Comparison of ENCODE assay signal across 1 cellular context in the genomic region with DNA sequence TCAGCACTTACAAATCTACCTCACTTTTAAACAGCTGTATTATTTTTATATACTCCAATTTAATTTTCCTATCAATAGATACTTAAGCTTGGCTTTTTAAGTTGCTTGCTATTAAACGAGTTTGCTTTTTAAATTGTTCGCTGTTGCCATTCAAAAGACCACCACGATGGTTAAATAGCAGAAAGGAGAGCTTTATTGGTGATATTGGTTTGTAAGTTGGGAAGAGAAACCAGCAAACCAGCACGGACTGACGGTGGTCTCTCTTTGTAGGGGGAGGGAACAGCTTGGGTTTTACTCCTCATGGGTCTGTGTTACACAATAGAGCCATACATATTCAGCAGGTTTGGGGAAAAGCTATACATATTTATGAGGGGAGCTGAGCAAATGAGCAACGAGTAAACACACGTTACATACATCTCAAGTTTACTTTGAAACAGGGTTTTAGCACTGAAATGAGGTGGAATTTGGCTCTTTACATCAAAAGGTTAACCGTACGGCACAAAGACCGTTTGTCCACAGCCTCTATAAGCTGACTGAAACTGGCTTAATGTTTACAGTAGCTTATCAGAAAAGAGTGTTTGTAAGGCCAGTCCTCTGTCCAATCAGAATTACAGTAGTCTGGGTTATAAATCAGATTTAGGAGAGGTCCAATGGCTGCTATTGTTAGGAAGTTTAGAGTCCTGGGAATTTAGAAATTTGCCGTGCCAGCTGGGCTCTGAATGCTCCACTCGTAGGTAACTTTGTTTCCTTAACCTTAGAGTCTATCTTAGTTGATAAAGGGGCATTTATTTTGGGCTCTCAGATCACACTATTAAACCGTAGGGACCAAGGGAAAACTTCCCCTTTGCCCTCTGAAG.
A peak's percentile ranks its signal among the peaks of the same experiment; 100 is the strongest.
TF ChIP-seq lines count a peak whose summit lies in the region.

No MANE protein-coding gene starts in this region.

TF ChIP-seq in HepG2, 621 proteins besides CTCF, POLR2A, EP300 and RAD21 (continued from another document and continues in another):
- TF ChIP-seq, protein P1, sequence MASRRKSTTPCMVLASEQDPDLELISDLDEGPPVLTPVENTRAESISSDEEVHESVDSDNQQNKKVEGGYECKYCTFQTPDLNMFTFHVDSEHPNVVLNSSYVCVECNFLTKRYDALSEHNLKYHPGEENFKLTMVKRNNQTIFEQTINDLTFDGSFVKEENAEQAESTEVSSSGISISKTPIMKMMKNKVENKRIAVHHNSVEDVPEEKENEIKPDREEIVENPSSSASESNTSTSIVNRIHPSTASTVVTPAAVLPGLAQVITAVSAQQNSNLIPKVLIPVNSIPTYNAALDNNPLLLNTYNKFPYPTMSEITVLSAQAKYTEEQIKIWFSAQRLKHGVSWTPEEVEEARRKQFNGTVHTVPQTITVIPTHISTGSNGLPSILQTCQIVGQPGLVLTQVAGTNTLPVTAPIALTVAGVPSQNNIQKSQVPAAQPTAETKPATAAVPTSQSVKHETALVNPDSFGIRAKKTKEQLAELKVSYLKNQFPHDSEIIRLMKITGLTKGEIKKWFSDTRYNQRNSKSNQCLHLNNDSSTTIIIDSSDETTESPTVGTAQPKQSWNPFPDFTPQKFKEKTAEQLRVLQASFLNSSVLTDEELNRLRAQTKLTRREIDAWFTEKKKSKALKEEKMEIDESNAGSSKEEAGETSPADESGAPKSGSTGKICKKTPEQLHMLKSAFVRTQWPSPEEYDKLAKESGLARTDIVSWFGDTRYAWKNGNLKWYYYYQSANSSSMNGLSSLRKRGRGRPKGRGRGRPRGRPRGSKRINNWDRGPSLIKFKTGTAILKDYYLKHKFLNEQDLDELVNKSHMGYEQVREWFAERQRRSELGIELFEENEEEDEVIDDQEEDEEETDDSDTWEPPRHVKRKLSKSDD (CRISPR knock-in tag; IDR thresholded peaks at IDR 0.05; ENCODE audit: low read depth): peak; percentile 97
- TF ChIP-seq GFI1 (CRISPR knock-in tag; IDR thresholded peaks at IDR 0.05; ENCODE audit: borderline replicate concordance): peak; percentile 96
- peak; percentile 48; the same call in 1 of the 2 replicates for TF ChIP-seq MXD4 (CRISPR knock-in tag; IDR thresholded peaks at IDR 0.05)
- peak; percentile 100 for TF ChIP-seq FOXP1 (IDR thresholded peaks at IDR 0.05)
- peak; percentile 100 for TF ChIP-seq FOXP1 (CRISPR knock-in tag; IDR thresholded peaks at IDR 0.05)
- no peak for TF ChIP-seq ARHGAP35 (CRISPR knock-in tag; IDR thresholded peaks at IDR 0.05; ENCODE audit: borderline replicate concordance)
- TF ChIP-seq ZNF598 (CRISPR knock-in tag; IDR thresholded peaks at IDR 0.05; ENCODE audit: borderline replicate concordance): peak; percentile 16; the same call in 1 of the 2 replicates
- TF ChIP-seq, protein P2, sequence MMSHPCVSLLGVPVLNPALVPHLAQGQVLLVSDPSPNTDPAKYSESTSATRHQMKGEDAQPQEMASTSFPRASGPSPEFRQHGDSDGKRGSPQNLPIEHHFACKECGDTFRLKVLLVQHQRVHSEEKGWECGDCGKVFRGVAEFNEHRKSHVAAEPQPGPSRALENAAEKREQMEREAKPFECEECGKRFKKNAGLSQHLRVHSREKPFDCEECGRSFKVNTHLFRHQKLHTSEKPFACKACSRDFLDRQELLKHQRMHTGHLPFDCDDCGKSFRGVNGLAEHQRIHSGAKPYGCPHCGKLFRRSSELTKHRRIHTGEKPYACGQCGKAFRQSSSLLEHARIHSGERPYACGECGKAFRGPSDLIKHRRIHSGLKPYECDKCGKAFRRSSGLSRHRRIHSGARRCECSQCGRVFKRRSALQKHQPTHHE (CRISPR knock-in tag; IDR thresholded peaks at IDR 0.05; ENCODE audit: borderline replicate concordance): peak; percentile 68; the same call in 1 of the 2 replicates
- TF ChIP-seq, protein P3, sequence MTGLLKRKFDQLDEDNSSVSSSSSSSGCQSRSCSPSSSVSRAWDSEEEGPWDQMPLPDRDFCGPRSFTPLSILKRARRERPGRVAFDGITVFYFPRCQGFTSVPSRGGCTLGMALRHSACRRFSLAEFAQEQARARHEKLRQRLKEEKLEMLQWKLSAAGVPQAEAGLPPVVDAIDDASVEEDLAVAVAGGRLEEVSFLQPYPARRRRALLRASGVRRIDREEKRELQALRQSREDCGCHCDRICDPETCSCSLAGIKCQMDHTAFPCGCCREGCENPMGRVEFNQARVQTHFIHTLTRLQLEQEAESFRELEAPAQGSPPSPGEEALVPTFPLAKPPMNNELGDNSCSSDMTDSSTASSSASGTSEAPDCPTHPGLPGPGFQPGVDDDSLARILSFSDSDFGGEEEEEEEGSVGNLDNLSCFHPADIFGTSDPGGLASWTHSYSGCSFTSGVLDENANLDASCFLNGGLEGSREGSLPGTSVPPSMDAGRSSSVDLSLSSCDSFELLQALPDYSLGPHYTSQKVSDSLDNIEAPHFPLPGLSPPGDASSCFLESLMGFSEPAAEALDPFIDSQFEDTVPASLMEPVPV (CRISPR knock-in tag; IDR thresholded peaks at IDR 0.05): no peak
- no peak for TF ChIP-seq HNRNPH1 (optimal IDR thresholded peaks at IDR 0.05; ENCODE audit: low read depth, low read length)
- no peak for TF ChIP-seq ZNF501 (CRISPR knock-in tag; IDR thresholded peaks at IDR 0.05)
- peak; percentile 98 for TF ChIP-seq HMG20B (CRISPR knock-in tag; conservative IDR thresholded peaks at IDR 0.05)
- TF ChIP-seq HOXA3 (CRISPR knock-in tag; IDR thresholded peaks at IDR 0.05): peak; percentile 74; the same call in 1 of the 2 replicates
- TF ChIP-seq, protein P4, sequence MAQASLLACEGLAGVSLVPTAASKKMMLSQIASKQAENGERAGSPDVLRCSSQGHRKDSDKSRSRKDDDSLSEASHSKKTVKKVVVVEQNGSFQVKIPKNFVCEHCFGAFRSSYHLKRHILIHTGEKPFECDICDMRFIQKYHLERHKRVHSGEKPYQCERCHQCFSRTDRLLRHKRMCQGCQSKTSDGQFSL (CRISPR knock-in tag; IDR thresholded peaks at IDR 0.05): no peak
- TF ChIP-seq, protein P5, sequence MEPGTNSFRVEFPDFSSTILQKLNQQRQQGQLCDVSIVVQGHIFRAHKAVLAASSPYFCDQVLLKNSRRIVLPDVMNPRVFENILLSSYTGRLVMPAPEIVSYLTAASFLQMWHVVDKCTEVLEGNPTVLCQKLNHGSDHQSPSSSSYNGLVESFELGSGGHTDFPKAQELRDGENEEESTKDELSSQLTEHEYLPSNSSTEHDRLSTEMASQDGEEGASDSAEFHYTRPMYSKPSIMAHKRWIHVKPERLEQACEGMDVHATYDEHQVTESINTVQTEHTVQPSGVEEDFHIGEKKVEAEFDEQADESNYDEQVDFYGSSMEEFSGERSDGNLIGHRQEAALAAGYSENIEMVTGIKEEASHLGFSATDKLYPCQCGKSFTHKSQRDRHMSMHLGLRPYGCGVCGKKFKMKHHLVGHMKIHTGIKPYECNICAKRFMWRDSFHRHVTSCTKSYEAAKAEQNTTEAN (CRISPR knock-in tag; conservative IDR thresholded peaks at IDR 0.05): peak; percentile 61
- TF ChIP-seq, protein P6, sequence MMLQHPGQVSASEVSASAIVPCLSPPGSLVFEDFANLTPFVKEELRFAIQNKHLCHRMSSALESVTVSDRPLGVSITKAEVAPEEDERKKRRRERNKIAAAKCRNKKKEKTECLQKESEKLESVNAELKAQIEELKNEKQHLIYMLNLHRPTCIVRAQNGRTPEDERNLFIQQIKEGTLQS (CRISPR knock-in tag; IDR thresholded peaks at IDR 0.05): no peak
- TF ChIP-seq CENPX (CRISPR knock-in tag; IDR thresholded peaks at IDR 0.05): no peak
- TF ChIP-seq ETV5 (CRISPR knock-in tag; IDR thresholded peaks at IDR 0.05; ENCODE audit: borderline replicate concordance): no peak; the same call in 1 of the 2 replicates
- TF ChIP-seq ZKSCAN8 (CRISPR knock-in tag; IDR thresholded peaks at IDR 0.05; ENCODE audit: borderline replicate concordance): peak; percentile 91; the same call in 1 of the 2 replicates
- TF ChIP-seq, protein P7, sequence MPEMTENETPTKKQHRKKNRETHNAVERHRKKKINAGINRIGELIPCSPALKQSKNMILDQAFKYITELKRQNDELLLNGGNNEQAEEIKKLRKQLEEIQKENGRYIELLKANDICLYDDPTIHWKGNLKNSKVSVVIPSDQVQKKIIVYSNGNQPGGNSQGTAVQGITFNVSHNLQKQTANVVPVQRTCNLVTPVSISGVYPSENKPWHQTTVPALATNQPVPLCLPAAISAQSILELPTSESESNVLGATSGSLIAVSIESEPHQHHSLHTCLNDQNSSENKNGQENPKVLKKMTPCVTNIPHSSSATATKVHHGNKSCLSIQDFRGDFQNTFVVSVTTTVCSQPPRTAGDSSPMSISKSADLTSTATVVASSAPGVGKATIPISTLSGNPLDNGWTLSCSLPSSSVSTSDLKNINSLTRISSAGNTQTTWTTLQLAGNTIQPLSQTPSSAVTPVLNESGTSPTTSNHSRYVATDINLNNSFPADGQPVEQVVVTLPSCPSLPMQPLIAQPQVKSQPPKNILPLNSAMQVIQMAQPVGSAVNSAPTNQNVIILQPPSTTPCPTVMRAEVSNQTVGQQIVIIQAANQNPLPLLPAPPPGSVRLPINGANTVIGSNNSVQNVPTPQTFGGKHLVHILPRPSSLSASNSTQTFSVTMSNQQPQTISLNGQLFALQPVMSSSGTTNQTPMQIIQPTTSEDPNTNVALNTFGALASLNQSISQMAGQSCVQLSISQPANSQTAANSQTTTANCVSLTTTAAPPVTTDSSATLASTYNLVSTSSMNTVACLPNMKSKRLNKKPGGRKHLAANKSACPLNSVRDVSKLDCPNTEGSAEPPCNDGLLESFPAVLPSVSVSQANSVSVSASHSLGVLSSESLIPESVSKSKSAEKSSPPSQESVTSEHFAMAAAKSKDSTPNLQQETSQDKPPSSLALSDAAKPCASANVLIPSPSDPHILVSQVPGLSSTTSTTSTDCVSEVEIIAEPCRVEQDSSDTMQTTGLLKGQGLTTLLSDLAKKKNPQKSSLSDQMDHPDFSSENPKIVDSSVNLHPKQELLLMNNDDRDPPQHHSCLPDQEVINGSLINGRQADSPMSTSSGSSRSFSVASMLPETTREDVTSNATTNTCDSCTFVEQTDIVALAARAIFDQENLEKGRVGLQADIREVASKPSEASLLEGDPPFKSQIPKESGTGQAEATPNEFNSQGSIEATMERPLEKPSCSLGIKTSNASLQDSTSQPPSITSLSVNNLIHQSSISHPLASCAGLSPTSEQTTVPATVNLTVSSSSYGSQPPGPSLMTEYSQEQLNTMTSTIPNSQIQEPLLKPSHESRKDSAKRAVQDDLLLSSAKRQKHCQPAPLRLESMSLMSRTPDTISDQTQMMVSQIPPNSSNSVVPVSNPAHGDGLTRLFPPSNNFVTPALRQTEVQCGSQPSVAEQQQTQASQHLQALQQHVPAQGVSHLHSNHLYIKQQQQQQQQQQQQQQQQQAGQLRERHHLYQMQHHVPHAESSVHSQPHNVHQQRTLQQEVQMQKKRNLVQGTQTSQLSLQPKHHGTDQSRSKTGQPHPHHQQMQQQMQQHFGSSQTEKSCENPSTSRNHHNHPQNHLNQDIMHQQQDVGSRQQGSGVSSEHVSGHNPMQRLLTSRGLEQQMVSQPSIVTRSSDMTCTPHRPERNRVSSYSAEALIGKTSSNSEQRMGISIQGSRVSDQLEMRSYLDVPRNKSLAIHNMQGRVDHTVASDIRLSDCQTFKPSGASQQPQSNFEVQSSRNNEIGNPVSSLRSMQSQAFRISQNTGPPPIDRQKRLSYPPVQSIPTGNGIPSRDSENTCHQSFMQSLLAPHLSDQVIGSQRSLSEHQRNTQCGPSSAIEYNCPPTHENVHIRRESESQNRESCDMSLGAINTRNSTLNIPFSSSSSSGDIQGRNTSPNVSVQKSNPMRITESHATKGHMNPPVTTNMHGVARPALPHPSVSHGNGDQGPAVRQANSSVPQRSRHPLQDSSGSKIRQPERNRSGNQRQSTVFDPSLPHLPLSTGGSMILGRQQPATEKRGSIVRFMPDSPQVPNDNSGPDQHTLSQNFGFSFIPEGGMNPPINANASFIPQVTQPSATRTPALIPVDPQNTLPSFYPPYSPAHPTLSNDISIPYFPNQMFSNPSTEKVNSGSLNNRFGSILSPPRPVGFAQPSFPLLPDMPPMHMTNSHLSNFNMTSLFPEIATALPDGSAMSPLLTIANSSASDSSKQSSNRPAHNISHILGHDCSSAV (CRISPR knock-in tag; IDR thresholded peaks at IDR 0.05; ENCODE audit: borderline replicate concordance): no peak
- peak; percentile 65 for TF ChIP-seq ZSCAN29 (CRISPR knock-in tag; conservative IDR thresholded peaks at IDR 0.05)
- TF ChIP-seq ZNF761 (CRISPR knock-in tag; conservative IDR thresholded peaks at IDR 0.05): peak; percentile 82
- TF ChIP-seq ZBTB8A (CRISPR knock-in tag; IDR thresholded peaks at IDR 0.05; ENCODE audit: borderline replicate concordance, low read depth): no peak
- peak; percentile 94 for TF ChIP-seq SOX5 (CRISPR knock-in tag; IDR thresholded peaks at IDR 0.05; ENCODE audit: borderline replicate concordance)
- peak; percentile 80 for TF ChIP-seq PPARG (CRISPR knock-in tag; conservative IDR thresholded peaks at IDR 0.05)
- no peak for TF ChIP-seq NBN (conservative IDR thresholded peaks at IDR 0.05)
- TF ChIP-seq GLI4 (CRISPR knock-in tag; IDR thresholded peaks at IDR 0.05; ENCODE audit: borderline replicate concordance): no peak
- peak; percentile 72; the same call in 1 of the 2 replicates for TF ChIP-seq SIX1 (CRISPR knock-in tag; IDR thresholded peaks at IDR 0.05; ENCODE audit: borderline replicate concordance)
- TF ChIP-seq HDAC1 (CRISPR knock-in tag; IDR thresholded peaks at IDR 0.05): peak; percentile 95
- no peak for TF ChIP-seq ZNF572 (CRISPR knock-in tag; IDR thresholded peaks at IDR 0.05)
- TF ChIP-seq, protein P8, sequence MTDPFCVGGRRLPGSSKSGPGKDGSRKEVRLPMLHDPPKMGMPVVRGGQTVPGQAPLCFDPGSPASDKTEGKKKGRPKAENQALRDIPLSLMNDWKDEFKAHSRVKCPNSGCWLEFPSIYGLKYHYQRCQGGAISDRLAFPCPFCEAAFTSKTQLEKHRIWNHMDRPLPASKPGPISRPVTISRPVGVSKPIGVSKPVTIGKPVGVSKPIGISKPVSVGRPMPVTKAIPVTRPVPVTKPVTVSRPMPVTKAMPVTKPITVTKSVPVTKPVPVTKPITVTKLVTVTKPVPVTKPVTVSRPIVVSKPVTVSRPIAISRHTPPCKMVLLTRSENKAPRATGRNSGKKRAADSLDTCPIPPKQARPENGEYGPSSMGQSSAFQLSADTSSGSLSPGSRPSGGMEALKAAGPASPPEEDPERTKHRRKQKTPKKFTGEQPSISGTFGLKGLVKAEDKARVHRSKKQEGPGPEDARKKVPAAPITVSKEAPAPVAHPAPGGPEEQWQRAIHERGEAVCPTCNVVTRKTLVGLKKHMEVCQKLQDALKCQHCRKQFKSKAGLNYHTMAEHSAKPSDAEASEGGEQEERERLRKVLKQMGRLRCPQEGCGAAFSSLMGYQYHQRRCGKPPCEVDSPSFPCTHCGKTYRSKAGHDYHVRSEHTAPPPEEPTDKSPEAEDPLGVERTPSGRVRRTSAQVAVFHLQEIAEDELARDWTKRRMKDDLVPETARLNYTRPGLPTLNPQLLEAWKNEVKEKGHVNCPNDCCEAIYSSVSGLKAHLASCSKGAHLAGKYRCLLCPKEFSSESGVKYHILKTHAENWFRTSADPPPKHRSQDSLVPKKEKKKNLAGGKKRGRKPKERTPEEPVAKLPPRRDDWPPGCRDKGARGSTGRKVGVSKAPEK (CRISPR knock-in tag; IDR thresholded peaks at IDR 0.05; ENCODE audit: borderline replicate concordance): no peak
- TF ChIP-seq, protein P9, sequence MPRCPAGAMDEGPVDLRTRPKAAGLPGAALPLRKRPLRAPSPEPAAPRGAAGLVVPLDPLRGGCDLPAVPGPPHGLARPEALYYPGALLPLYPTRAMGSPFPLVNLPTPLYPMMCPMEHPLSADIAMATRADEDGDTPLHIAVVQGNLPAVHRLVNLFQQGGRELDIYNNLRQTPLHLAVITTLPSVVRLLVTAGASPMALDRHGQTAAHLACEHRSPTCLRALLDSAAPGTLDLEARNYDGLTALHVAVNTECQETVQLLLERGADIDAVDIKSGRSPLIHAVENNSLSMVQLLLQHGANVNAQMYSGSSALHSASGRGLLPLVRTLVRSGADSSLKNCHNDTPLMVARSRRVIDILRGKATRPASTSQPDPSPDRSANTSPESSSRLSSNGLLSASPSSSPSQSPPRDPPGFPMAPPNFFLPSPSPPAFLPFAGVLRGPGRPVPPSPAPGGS (CRISPR knock-in tag; IDR thresholded peaks at IDR 0.05): peak; percentile 67
